4 cellular contexts compared by ENCODE assay signal in the genomic region with DNA sequence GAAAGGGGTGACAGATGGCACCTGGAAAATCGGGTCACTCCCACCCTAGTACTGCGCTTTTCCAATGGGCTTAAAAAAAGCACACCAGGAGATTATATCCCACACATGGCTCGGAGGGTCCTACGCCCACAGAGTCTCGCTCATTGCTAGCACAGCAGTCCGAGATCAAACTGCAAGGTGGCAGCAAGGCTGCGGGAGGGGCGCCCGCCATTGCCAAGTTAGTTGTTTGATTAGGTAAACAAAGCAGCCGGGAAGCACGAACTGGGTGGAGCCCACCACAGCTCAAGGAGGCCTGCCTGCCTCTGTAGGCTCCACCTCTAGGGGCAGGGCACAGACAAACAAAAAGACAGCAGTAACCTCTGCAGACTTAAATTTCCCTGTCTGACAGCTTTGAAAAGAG. TPM values are rescaled to one million over a fixed set of nuclear protein-coding genes. Genes with fewer than 3 reads are reported as not detected.
"Had no signal": no experiment of that assay in that cellular context is flagged by ENCODE, and none has a peak within 500 bp of the region (broad histone marks: within the 10 kb centered on the region; RNA-seq: fewer than 3 reads in every experiment).

No MANE protein-coding gene starts in this region.

RNA-seq across cellular contexts. Expression of a gene that starts 2.1 kb away (rescaled TPM):
- total RNA-seq: GM23248, H4, H7, HFFc6 had no signal

RNA-seq across cellular contexts. Expression of a gene that starts 7.8 kb away (rescaled TPM):
- total RNA-seq: GM23248, H4, H7, HFFc6 had no signal

RNA-seq across cellular contexts. Expression of a gene that starts 50.9 kb away (rescaled TPM):
- total RNA-seq: GM23248, H4, H7, HFFc6 had no signal
